20 cellular contexts compared by ENCODE assay signal in genomic region chr5:156647034-156647451, GRCh38.
DNase-seq lines count a peak whose midpoint lies in the region; ATAC-seq, FAIRE-seq and TF ChIP-seq lines count a peak whose summit lies in the region.
"Had no signal": no experiment of that assay in that cellular context is flagged by ENCODE, and none has a peak within 500 bp of the region (broad histone marks: within the 10 kb centered on the region; RNA-seq: fewer than 3 reads in every experiment).

No MANE protein-coding gene starts in this region.

- TF ChIP-seq CTCF in A549 (IDR thresholded peaks at IDR 0.05) (no peak), left ventricle myocardium inferior (IDR thresholded peaks at IDR 0.05; ENCODE audit: borderline replicate concordance) (no peak), nephron (IDR thresholded peaks at IDR 0.05; ENCODE audit: unreplicated experiment in 3 of 3) (no peak), upper lobe of right lung (IDR thresholded peaks at IDR 0.05) (no peak)

- ATAC-seq in A549 (no peak), upper lobe of right lung (no peak), GM18517 (IDR thresholded peaks at IDR 0.05; ENCODE audit: unreplicated experiment) (no peak)
- ATAC-seq in stimulated activated effector memory CD8-positive, alpha-beta T cell treated with anti-CD3 and anti-CD28 coated beads, Interleukin-12 subunit alpha, Interleukin-12 subunit beta, amount 100 ng/mL, for 72 hours, result no peak
- ATAC-seq: body of pancreas had no signal

- no peaks in the 10 kb centered on the region for H3K36me3 ChIP-seq in NT2/D1 (ENCODE audit: insufficient read depth, insufficient read length, low read length)
- H3K36me3 ChIP-seq in left ventricle myocardium inferior, result no peaks in the 10 kb centered on the region
- no peaks in the 10 kb centered on the region for H3K36me3 ChIP-seq in upper lobe of right lung
- H3K36me3 ChIP-seq: BLaER1 treated with 17β-estradiol and CSF1 and Interleukin-3, amounts not matched to agents 10 nM and 100 nM; MG63 had no signal

- 73% methylated on average over 4 of the region's 4 CpGs for WGBS in A549 (ENCODE audit: missing lambda C conversion rate)

- H3K36me3 Mint-ChIP-seq in nephron (ENCODE audit: low read depth), result peaks cover 14% of the 10 kb centered on the region
- no peaks in the 10 kb centered on the region for H3K36me3 Mint-ChIP-seq in stimulated activated effector memory CD8-positive, alpha-beta T cell treated with anti-CD3 and anti-CD28 coated beads, Interleukin-12 subunit alpha, Interleukin-12 subunit beta, amount 100 ng/mL, for 72 hours
- H3K36me3 Mint-ChIP-seq: activated naive CD4-positive, alpha-beta T cell treated with anti-CD3 and anti-CD28 coated beads, Interleukin-2, amount 10 ng/mL, durations not matched to agents 7 days and 5 days had no signal

- H3K4me1 ChIP-seq in A549 (peaks cover 6% of the 10 kb centered on the region; the same call in 1 of the 3 replicates), NT2/D1 (ENCODE audit: insufficient read depth, insufficient read length) (no peaks in the 10 kb centered on the region), left ventricle myocardium inferior (peaks cover 15% of the 10 kb centered on the region), upper lobe of right lung (no peaks in the 10 kb centered on the region)
- H3K4me1 ChIP-seq: body of pancreas had no signal

- no peak for TF ChIP-seq EP300 in A549 (IDR thresholded peaks at IDR 0.05)

- H3K4me1 Mint-ChIP-seq in nephron, result peaks cover 9% of the 10 kb centered on the region
- H3K4me1 Mint-ChIP-seq in stimulated activated effector memory CD8-positive, alpha-beta T cell treated with anti-CD3 and anti-CD28 coated beads, Interleukin-12 subunit alpha, Interleukin-12 subunit beta, amount 100 ng/mL, for 72 hours, result no peaks in the 10 kb centered on the region
- H3K4me1 Mint-ChIP-seq: activated naive CD4-positive, alpha-beta T cell treated with anti-CD3 and anti-CD28 coated beads, Interleukin-2, amount 10 ng/mL, durations not matched to agents 7 days and 5 days had no signal

- no peak for TF ChIP-seq POLR2A in A549 (IDR thresholded peaks at IDR 0.05; ENCODE audit: low read length)

- CTCF ChIA-PET in A549 (lab: Yijun Ruan, JAX), result no interaction called here

- H3K4me3 ChIP-seq in A549 (no peak overlapping the region), NT2/D1 (ENCODE audit: insufficient read length, low read depth) (no peak overlapping the region), left ventricle myocardium inferior (no peak overlapping the region), upper lobe of right lung (no peak overlapping the region)
- H3K4me3 ChIP-seq: BLaER1 treated with 17β-estradiol and CSF1 and Interleukin-3, amounts not matched to agents 10 nM and 100 nM; body of pancreas; MG63 had no signal

- no peaks in the 10 kb centered on the region for H3K27me3 ChIP-seq in NT2/D1 (ENCODE audit: insufficient read depth, insufficient read length)
- no peaks in the 10 kb centered on the region for H3K27me3 ChIP-seq in left ventricle myocardium inferior (ENCODE audit: low read depth)
- H3K27me3 ChIP-seq in upper lobe of right lung, result no peaks in the 10 kb centered on the region
- H3K27me3 ChIP-seq: BLaER1 treated with 17β-estradiol and CSF1 and Interleukin-3, amounts not matched to agents 10 nM and 100 nM; body of pancreas; MG63 had no signal

- intact Hi-C loops in left ventricle myocardium inferior (cut with micrococcal nuclease), result no loop called here
- intact Hi-C loops in upper lobe of right lung (cut with DNase I), result no loop called here

- H3K4me2 ChIP-seq in A549, result no peak overlapping the region
- H3K4me2 ChIP-seq: BLaER1 treated with 17β-estradiol and CSF1 and Interleukin-3, amounts not matched to agents 10 nM and 100 nM had no signal

- FAIRE-seq in A549 (lab: Jason Lieb, UNC), result peak; percentile 28
- FAIRE-seq: GM12892 had no signal

- DNase-seq in A549 (ENCODE audit: low read depth in 1 of 2, low spot score in 1 of 2) (peak in 1 of 2 experiments; percentile 16), NT2/D1 (ENCODE audit: low read depth, low spot score) (peak; percentile 2), left ventricle myocardium inferior (no peak), upper lobe of right lung (no peak), amniotic stem cell (lab: John Stamatoyannopoulos, UW) (no peak)
- no peak for DNase-seq in stimulated activated effector memory CD8-positive, alpha-beta T cell treated with anti-CD3 and anti-CD28 coated beads, Interleukin-12 subunit alpha, Interleukin-12 subunit beta, amount 100 ng/mL, for 72 hours (ENCODE audit: low spot score in 2 of 2)
- DNase-seq: 8988T; activated CD4-positive, alpha-beta T cell treated with anti-CD3 and anti-CD28 coated beads, Interleukin-2, amount 50 U/mL, for 4 hours; activated naive CD4-positive, alpha-beta T cell treated with anti-CD3 and anti-CD28 coated beads, Interleukin-2, amount 10 ng/mL, durations not matched to agents 7 days and 5 days; activated T-cell treated with anti-CD3 and anti-CD28 coated beads for 4 hours; body of pancreas; cortex of kidney; MG63; NCI-H1930; NCI-H446; stimulated activated CD4-positive, alpha-beta T cell treated with anti-CD3 and anti-CD28 coated beads, Interleukin-2, amount 100 ng/mL, for 48 hours had no signal

- TF ChIP-seq RAD21 in A549 (conservative IDR thresholded peaks at IDR 0.05 in 1 of 2, IDR thresholded peaks at IDR 0.05 in 1 of 2), result no peak

- H3K27ac ChIP-seq in A549, result no peak overlapping the region
- peak overlapping the region; percentile 29 for H3K27ac ChIP-seq in left ventricle myocardium inferior (replicated peaks)
- H3K27ac ChIP-seq in upper lobe of right lung, result no peak overlapping the region
- H3K27ac ChIP-seq: BLaER1 treated with 17β-estradiol and CSF1 and Interleukin-3, amounts not matched to agents 10 nM and 100 nM; body of pancreas had no signal

- no peaks in the 10 kb centered on the region for H3K27me3 Mint-ChIP-seq in nephron (ENCODE audit: low read depth)

- H3K9me3 Mint-ChIP-seq in nephron, result peaks cover 13% of the 10 kb centered on the region
- no peaks in the 10 kb centered on the region for H3K9me3 Mint-ChIP-seq in stimulated activated effector memory CD8-positive, alpha-beta T cell treated with anti-CD3 and anti-CD28 coated beads, Interleukin-12 subunit alpha, Interleukin-12 subunit beta, amount 100 ng/mL, for 72 hours
- H3K9me3 Mint-ChIP-seq: activated naive CD4-positive, alpha-beta T cell treated with anti-CD3 and anti-CD28 coated beads, Interleukin-2, amount 10 ng/mL, durations not matched to agents 7 days and 5 days had no signal

- peak overlapping the region; percentile 47 to 77 (median 74) for H3K27ac Mint-ChIP-seq in nephron
- no peak overlapping the region for H3K27ac Mint-ChIP-seq in stimulated activated effector memory CD8-positive, alpha-beta T cell treated with anti-CD3 and anti-CD28 coated beads, Interleukin-12 subunit alpha, Interleukin-12 subunit beta, amount 100 ng/mL, for 72 hours
- H3K27ac Mint-ChIP-seq: activated naive CD4-positive, alpha-beta T cell treated with anti-CD3 and anti-CD28 coated beads, Interleukin-2, amount 10 ng/mL, durations not matched to agents 7 days and 5 days had no signal

- no peak overlapping the region for H3K4me3 Mint-ChIP-seq in nephron
- H3K4me3 Mint-ChIP-seq in stimulated activated effector memory CD8-positive, alpha-beta T cell treated with anti-CD3 and anti-CD28 coated beads, Interleukin-12 subunit alpha, Interleukin-12 subunit beta, amount 100 ng/mL, for 72 hours, result no peak overlapping the region
- H3K4me3 Mint-ChIP-seq: activated naive CD4-positive, alpha-beta T cell treated with anti-CD3 and anti-CD28 coated beads, Interleukin-2, amount 10 ng/mL, durations not matched to agents 7 days and 5 days had no signal

- H3K9ac ChIP-seq in NT2/D1 (ENCODE audit: insufficient read length, low read depth), result no peak overlapping the region
- H3K9ac ChIP-seq: BLaER1 treated with 17β-estradiol and CSF1 and Interleukin-3, amounts not matched to agents 10 nM and 100 nM had no signal

- H3K9me3 ChIP-seq in A549, result no peaks in the 10 kb centered on the region
- H3K9me3 ChIP-seq in NT2/D1 (ENCODE audit: insufficient read depth, low read length), result no peaks in the 10 kb centered on the region
- H3K9me3 ChIP-seq in left ventricle myocardium inferior (replicated peaks), result no peaks in the 10 kb centered on the region
- H3K9me3 ChIP-seq in upper lobe of right lung, result no peaks in the 10 kb centered on the region
- H3K9me3 ChIP-seq: BLaER1 treated with 17β-estradiol and CSF1 and Interleukin-3, amounts not matched to agents 10 nM and 100 nM; body of pancreas; MG63 had no signal

- POLR2A ChIA-PET in A549 (lab: Yijun Ruan, JAX), result no interaction called here

TF ChIP-seq in A549, 52 proteins besides CTCF, POLR2A, EP300 and RAD21:
- TF ChIP-seq HES2 (IDR thresholded peaks at IDR 0.05) (no peak), HOXB13 (CRISPR knock-in tag; IDR thresholded peaks at IDR 0.05; ENCODE audit: low read depth) (no peak)
